ENCODE assay signal across 31 cellular contexts in genomic region chr11:128761339-128761738, GRCh38.
DNase-seq lines count a peak whose midpoint lies in the region; ATAC-seq, FAIRE-seq and TF ChIP-seq lines count a peak whose summit lies in the region.
"Had no signal": no experiment of that assay in that cellular context is flagged by ENCODE, and none has a peak within 500 bp of the region (broad histone marks: within the 10 kb centered on the region; RNA-seq: fewer than 3 reads in every experiment).

No MANE protein-coding gene starts in this region.

- no peak for FAIRE-seq in astrocyte (lab: Jason Lieb, UNC)
- FAIRE-seq: D721Med had no signal

- H3K23ac ChIP-seq in trophoblast cell (ENCODE audit: low read length), result no peak overlapping the region

- H3K79me2 ChIP-seq in astrocyte (ENCODE audit: insufficient read depth, low read length) (no peaks in the 10 kb centered on the region), trophoblast cell (ENCODE audit: control insufficient read depth, insufficient read depth, low read length, poor library complexity) (no peaks in the 10 kb centered on the region)

- H3K27me3 ChIP-seq in CD4-positive, CD25-positive, alpha-beta regulatory T cell (ENCODE audit: control insufficient read depth, insufficient read depth, low read length), result no peaks in the 10 kb centered on the region
- H3K27me3 ChIP-seq in CD8-positive, alpha-beta memory T cell (ENCODE audit: insufficient read depth, low read length, poor library complexity, severe bottlenecking), result no peaks in the 10 kb centered on the region
- H3K27me3 ChIP-seq in astrocyte (ENCODE audit: insufficient read depth, low read length) (no peaks in the 10 kb centered on the region), right atrium auricular region (no peaks in the 10 kb centered on the region), trophoblast cell (ENCODE audit: insufficient read depth, low read length) (no peaks in the 10 kb centered on the region)
- H3K27me3 ChIP-seq: left lung had no signal

- DNase-seq in CD4-positive, CD25-positive, alpha-beta regulatory T cell, result no peak
- DNase-seq in CD8-positive, alpha-beta memory T cell, result no peak
- DNase-seq in astrocyte (ENCODE audit: low read depth), result no peak
- DNase-seq in natural killer cell treated with Interleukin-12 subunit alpha and Interleukin-12 subunit beta and Interleukin-15 and Interleukin-18, amount 100 ng/mL, for 72 hours (ENCODE audit: low spot score), result no peak
- no peak for DNase-seq in chondrocyte (ENCODE audit: low spot score)
- no peak for DNase-seq in right atrium auricular region (ENCODE audit: low spot score)
- no peak for DNase-seq in trophoblast cell
- DNase-seq: activated CD4-positive, alpha-beta memory T cell treated with anti-CD3 and anti-CD28 coated beads for 36 hours; activated CD4-positive, CD25-positive, alpha-beta regulatory T cell; activated CD8-positive, alpha-beta memory T cell treated with anti-CD3 and anti-CD28 coated beads, Interleukin-2, amount 50 U/mL, for 48 hours; C1 segment of cervical spinal cord; cortex of kidney; DND-41; GF-D8; islet precursor cell; mesendoderm; MV-4-11; NCI-H1436; NCI-H226; NCI-H526 treated with DMSO at 0.1 percent for 48 hours; NK-92 treated with Interleukin-12 subunit alpha and Interleukin-12 subunit beta, amount 100 ng/mL, for 24 hours; nucleus accumbens; stimulated activated CD4-positive, alpha-beta T cell treated with anti-CD3 and anti-CD28 coated beads, Interleukin-2, amount 100 ng/mL, for 48 hours; substantia nigra; T-helper 1 cell had no signal

- H3K4me2 ChIP-seq in astrocyte (ENCODE audit: low read length) (no peak overlapping the region), trophoblast cell (ENCODE audit: low read length) (no peak overlapping the region)

- no peaks in the 10 kb centered on the region for H3K9me3 Mint-ChIP-seq in CD4-positive, CD25-positive, alpha-beta regulatory T cell
- H3K9me3 Mint-ChIP-seq in CD8-positive, alpha-beta memory T cell, result no peaks in the 10 kb centered on the region
- H3K9me3 Mint-ChIP-seq in astrocyte (ENCODE audit: unreplicated experiment) (peaks cover 4% of the 10 kb centered on the region), chondrocyte (ENCODE audit: low read depth) (peaks cover 3% of the 10 kb centered on the region)
- H3K9me3 Mint-ChIP-seq in natural killer cell treated with Interleukin-12 subunit alpha and Interleukin-12 subunit beta and Interleukin-15 and Interleukin-18, amount 100 ng/mL, for 72 hours, result no peaks in the 10 kb centered on the region
- H3K9me3 Mint-ChIP-seq: activated CD4-positive, alpha-beta memory T cell treated with anti-CD3 and anti-CD28 coated beads for 36 hours had no signal

- H4K91ac ChIP-seq in trophoblast cell (ENCODE audit: low read depth, low read length), result no peak overlapping the region

- H3K4ac ChIP-seq in trophoblast cell (ENCODE audit: low read depth, low read length), result no peak overlapping the region

- no peak overlapping the region for H2AK5ac ChIP-seq in trophoblast cell (ENCODE audit: low read length)

- no peaks in the 10 kb centered on the region for H4K20me1 ChIP-seq in astrocyte (ENCODE audit: insufficient read depth, low read length)

- no peak overlapping the region for H3K18ac ChIP-seq in trophoblast cell (ENCODE audit: low read length)

- no peak for ATAC-seq in CD4-positive, CD25-positive, alpha-beta regulatory T cell (ENCODE audit: low read depth in 2 of 2)
- no peak for ATAC-seq in natural killer cell treated with Interleukin-12 subunit alpha and Interleukin-12 subunit beta and Interleukin-15 and Interleukin-18, amount 100 ng/mL, for 72 hours
- ATAC-seq: left lung, sciatic nerve had no signal

- no peaks in the 10 kb centered on the region for H3K9me3 ChIP-seq in CD4-positive, CD25-positive, alpha-beta regulatory T cell (ENCODE audit: control insufficient read depth in 2 of 2, low read length in 2 of 2)
- no peaks in the 10 kb centered on the region for H3K9me3 ChIP-seq in CD8-positive, alpha-beta memory T cell (ENCODE audit: low read length)
- no peaks in the 10 kb centered on the region for H3K9me3 ChIP-seq in astrocyte (ENCODE audit: insufficient read depth, low read depth, low read length)
- H3K9me3 ChIP-seq in right atrium auricular region, result no peaks in the 10 kb centered on the region
- H3K9me3 ChIP-seq in trophoblast cell (ENCODE audit: insufficient read depth, low read depth, low read length), result no peaks in the 10 kb centered on the region
- H3K9me3 ChIP-seq: left lung had no signal

- H3K27ac ChIP-seq in CD4-positive, CD25-positive, alpha-beta regulatory T cell (ENCODE audit: insufficient read depth, low read length, poor library complexity, severe bottlenecking), result no peak overlapping the region
- no peak overlapping the region for H3K27ac ChIP-seq in CD8-positive, alpha-beta memory T cell (ENCODE audit: low read depth, low read length)
- H3K27ac ChIP-seq in astrocyte (ENCODE audit: low read depth, low read length), result no peak overlapping the region
- no peak overlapping the region for H3K27ac ChIP-seq in right atrium auricular region
- H3K27ac ChIP-seq in trophoblast cell (ENCODE audit: low read depth, low read length), result no peak overlapping the region
- H3K27ac ChIP-seq: left lung, SK-N-MC had no signal

- H2BK5ac ChIP-seq in trophoblast cell (ENCODE audit: low read depth, low read length, poor library complexity), result no peak overlapping the region

- POLR2A ChIA-PET in CD8-positive, alpha-beta memory T cell (lab: Charles Lee), result no interaction called here

- no peak overlapping the region for H3K9ac ChIP-seq in astrocyte (ENCODE audit: low read length)
- H3K9ac ChIP-seq in trophoblast cell (ENCODE audit: low read length), result no peak overlapping the region

- CTCF ChIA-PET in CD8-positive, alpha-beta memory T cell (lab: Charles Lee), result interaction anchor here (1.0 kb wide), 1 partner anchor 589 kb away, joined by 3 read pairs; no protein-coding TSS in a partner anchor

- H4K8ac ChIP-seq in trophoblast cell (ENCODE audit: low read depth, low read length), result no peak overlapping the region

- peaks cover 62% of the 10 kb centered on the region for H3K36me3 Mint-ChIP-seq in CD4-positive, CD25-positive, alpha-beta regulatory T cell
- peaks cover 12 to 91% (median 21%) of the 10 kb centered on the region in 3 donors for H3K36me3 Mint-ChIP-seq in CD8-positive, alpha-beta memory T cell
- H3K36me3 Mint-ChIP-seq in astrocyte (ENCODE audit: low read depth, unreplicated experiment), result peaks cover 20% of the 10 kb centered on the region
- peaks cover 25% of the 10 kb centered on the region for H3K36me3 Mint-ChIP-seq in natural killer cell treated with Interleukin-12 subunit alpha and Interleukin-12 subunit beta and Interleukin-15 and Interleukin-18, amount 100 ng/mL, for 72 hours
- H3K36me3 Mint-ChIP-seq in chondrocyte (ENCODE audit: low read depth), result peaks cover 4% of the 10 kb centered on the region

- peaks cover 7 to 66% (median 45%) of the 10 kb centered on the region in 4 donors for H3K4me1 Mint-ChIP-seq in CD4-positive, CD25-positive, alpha-beta regulatory T cell
- peaks cover 61 to 80% (median 62%) of the 10 kb centered on the region in 3 donors for H3K4me1 Mint-ChIP-seq in CD8-positive, alpha-beta memory T cell
- peaks cover 31% of the 10 kb centered on the region for H3K4me1 Mint-ChIP-seq in astrocyte (ENCODE audit: low read depth, unreplicated experiment)
- H3K4me1 Mint-ChIP-seq in natural killer cell treated with Interleukin-12 subunit alpha and Interleukin-12 subunit beta and Interleukin-15 and Interleukin-18, amount 100 ng/mL, for 72 hours (ENCODE audit: low read depth in 2 of 2), result peaks cover 52 to 65% of the 10 kb centered on the region in 2 donors
- H3K4me1 Mint-ChIP-seq in chondrocyte (ENCODE audit: low read depth), result peaks cover 40% of the 10 kb centered on the region

- peaks cover 20% of the 10 kb centered on the region for H3K4me1 ChIP-seq in CD4-positive, CD25-positive, alpha-beta regulatory T cell (ENCODE audit: control insufficient read depth, insufficient read depth, low read length, poor library complexity, severe bottlenecking)
- peaks cover 31% of the 10 kb centered on the region for H3K4me1 ChIP-seq in CD8-positive, alpha-beta memory T cell (ENCODE audit: insufficient read depth, low read length)
- H3K4me1 ChIP-seq in astrocyte (ENCODE audit: insufficient read depth, low read length) (peaks cover 23% of the 10 kb centered on the region), right atrium auricular region (peaks cover 0 to 27% of the 10 kb centered on the region in 2 donors), trophoblast cell (ENCODE audit: control insufficient read depth in 1 of 2, insufficient read depth in 2 of 2, low read length in 2 of 2) (peaks cover 0 to 8% of the 10 kb centered on the region in 2 experiments)

- peak overlapping the region; percentile 34 to 91 (median 61) for H3K27ac Mint-ChIP-seq in CD4-positive, CD25-positive, alpha-beta regulatory T cell
- peak overlapping the region in 6 of 8 donors; percentile 28 to 84 (median 76) for H3K27ac Mint-ChIP-seq in CD8-positive, alpha-beta memory T cell
- H3K27ac Mint-ChIP-seq in astrocyte (ENCODE audit: unreplicated experiment) (peak overlapping the region; percentile 91), chondrocyte (ENCODE audit: unreplicated experiment) (no peak overlapping the region)
- H3K27ac Mint-ChIP-seq in natural killer cell treated with Interleukin-12 subunit alpha and Interleukin-12 subunit beta and Interleukin-15 and Interleukin-18, amount 100 ng/mL, for 72 hours, result peak overlapping the region; percentile 26 to 56
- H3K27ac Mint-ChIP-seq: activated CD4-positive, alpha-beta memory T cell treated with anti-CD3 and anti-CD28 coated beads for 36 hours; progenitor cell of endocrine pancreas; type B pancreatic cell had no signal

- H3K27me3 Mint-ChIP-seq in CD4-positive, CD25-positive, alpha-beta regulatory T cell, result no peaks in the 10 kb centered on the region
- H3K27me3 Mint-ChIP-seq in CD8-positive, alpha-beta memory T cell, result no peaks in the 10 kb centered on the region
- no peaks in the 10 kb centered on the region for H3K27me3 Mint-ChIP-seq in astrocyte (ENCODE audit: low read depth, unreplicated experiment)
- no peaks in the 10 kb centered on the region for H3K27me3 Mint-ChIP-seq in natural killer cell treated with Interleukin-12 subunit alpha and Interleukin-12 subunit beta and Interleukin-15 and Interleukin-18, amount 100 ng/mL, for 72 hours
- no peaks in the 10 kb centered on the region for H3K27me3 Mint-ChIP-seq in chondrocyte (ENCODE audit: low read depth)
- H3K27me3 Mint-ChIP-seq: activated CD4-positive, alpha-beta memory T cell treated with anti-CD3 and anti-CD28 coated beads for 36 hours had no signal

- no peaks in the 10 kb centered on the region for H3K79me1 ChIP-seq in trophoblast cell (ENCODE audit: low read length)

- no peak overlapping the region for H3K4me3 Mint-ChIP-seq in CD4-positive, CD25-positive, alpha-beta regulatory T cell
- peak overlapping the region in 1 of 7 donors; percentile 40 for H3K4me3 Mint-ChIP-seq in CD8-positive, alpha-beta memory T cell
- H3K4me3 Mint-ChIP-seq in astrocyte (ENCODE audit: unreplicated experiment), result no peak overlapping the region
- H3K4me3 Mint-ChIP-seq in natural killer cell treated with Interleukin-12 subunit alpha and Interleukin-12 subunit beta and Interleukin-15 and Interleukin-18, amount 100 ng/mL, for 72 hours, result no peak overlapping the region
- H3K4me3 Mint-ChIP-seq in chondrocyte (ENCODE audit: unreplicated experiment), result no peak overlapping the region
- H3K4me3 Mint-ChIP-seq: activated CD4-positive, alpha-beta memory T cell treated with anti-CD3 and anti-CD28 coated beads for 36 hours; type B pancreatic cell had no signal

- no peak for TF ChIP-seq CTCF in astrocyte (IDR thresholded peaks at IDR 0.05; ENCODE audit: insufficient read depth, low read depth, low read length)
- no peak for TF ChIP-seq CTCF in chondrocyte (IDR thresholded peaks at IDR 0.05)
- TF ChIP-seq CTCF in right atrium auricular region (IDR thresholded peaks at IDR 0.05), result no peak

- no peak overlapping the region for H2BK120ac ChIP-seq in trophoblast cell (ENCODE audit: insufficient read depth, low read length, poor library complexity)

- H2BK12ac ChIP-seq in trophoblast cell (ENCODE audit: low read length), result no peak overlapping the region

- no peak overlapping the region for H3K14ac ChIP-seq in trophoblast cell (ENCODE audit: low read length)

- H2AFZ ChIP-seq in astrocyte (ENCODE audit: low read depth, low read length) (no peak overlapping the region), trophoblast cell (ENCODE audit: insufficient read depth, low read length, poor library complexity) (no peak overlapping the region)

- no CpG with 5 or more reads among the region's 4 CpGs for WGBS in trophoblast cell (ENCODE audit: extremely low coverage, insufficient coverage, insufficient read length)

- no peak overlapping the region for H4K12ac ChIP-seq in trophoblast cell (ENCODE audit: low read depth, low read length)

- peaks cover 79% of the 10 kb centered on the region for H3K36me3 ChIP-seq in CD4-positive, CD25-positive, alpha-beta regulatory T cell (ENCODE audit: control insufficient read depth, insufficient read depth, low read length)
- H3K36me3 ChIP-seq in CD8-positive, alpha-beta memory T cell (ENCODE audit: insufficient read depth, low read length), result peaks cover 58% of the 10 kb centered on the region
- H3K36me3 ChIP-seq in astrocyte (ENCODE audit: insufficient read depth, low read length) (peaks cover 4% of the 10 kb centered on the region), right atrium auricular region (peaks cover 14% of the 10 kb centered on the region), trophoblast cell (ENCODE audit: control insufficient read depth in 1 of 2, insufficient read depth in 2 of 2, low read length in 2 of 2) (no peaks in the 10 kb centered on the region)

- H3K4me3 ChIP-seq in CD4-positive, CD25-positive, alpha-beta regulatory T cell (ENCODE audit: low read depth, low read length), result no peak overlapping the region
- H3K4me3 ChIP-seq in CD8-positive, alpha-beta memory T cell (ENCODE audit: low read length), result no peak overlapping the region
- H3K4me3 ChIP-seq in astrocyte (ENCODE audit: insufficient read depth, low read depth, low read length), result no peak overlapping the region
- no peak overlapping the region for H3K4me3 ChIP-seq in right atrium auricular region
- no peak overlapping the region for H3K4me3 ChIP-seq in trophoblast cell (ENCODE audit: low read depth, low read length)
- H3K4me3 ChIP-seq: left lung, SK-N-MC had no signal
